In genomic region chr11:129918361-129918760, GRCh38 we compare ENCODE assay signal across 29 cellular contexts.
"Had no signal": no experiment of that assay in that cellular context is flagged by ENCODE, and none has a peak within 500 bp of the region (broad histone marks: within the 10 kb centered on the region; RNA-seq: fewer than 3 reads in every experiment).

No MANE protein-coding gene starts in this region.

- H3K4me3 Mint-ChIP-seq: stimulated activated effector memory CD8-positive, alpha-beta T cell treated with anti-CD3 and anti-CD28 coated beads, Interleukin-12 subunit alpha, Interleukin-12 subunit beta, amount 100 ng/mL, for 72 hours; stimulated activated memory B cell treated with anti-CD40 and anti-IgM and Interleukin-4, amounts not matched to agents 10 μg/mL and 1 μg/mL and 100 μg/mL, for 72 hours; stimulated activated naive B cell treated with anti-CD40 and anti-IgM and Interleukin-4, amounts not matched to agents 10 μg/mL and 1 μg/mL and 100 μg/mL, for 72 hours; stimulated activated naive CD8-positive, alpha-beta T cell treated with anti-CD3 and anti-CD28 coated beads, Interleukin-15, amount 100 ng/mL, for 72 hours; stimulated activated naive CD8-positive, alpha-beta T cell treated with anti-CD3 and anti-CD28 coated beads, Interleukin-15, Interleukin-2, amounts not matched to agents 100 ng/mL and 50 ng/mL, for 24 hours; type B pancreatic cell had no signal

- H3K27ac Mint-ChIP-seq: stimulated activated effector memory CD8-positive, alpha-beta T cell treated with anti-CD3 and anti-CD28 coated beads, Interleukin-12 subunit alpha, Interleukin-12 subunit beta, amount 100 ng/mL, for 72 hours; stimulated activated memory B cell treated with anti-CD40 and anti-IgM and Interleukin-4, amounts not matched to agents 10 μg/mL and 1 μg/mL and 100 μg/mL, for 72 hours; stimulated activated naive B cell treated with anti-CD40 and anti-IgM and Interleukin-4, amounts not matched to agents 10 μg/mL and 1 μg/mL and 100 μg/mL, for 72 hours; stimulated activated naive CD8-positive, alpha-beta T cell treated with anti-CD3 and anti-CD28 coated beads, Interleukin-15, amount 100 ng/mL, for 72 hours; stimulated activated naive CD8-positive, alpha-beta T cell treated with anti-CD3 and anti-CD28 coated beads, Interleukin-15, Interleukin-2, amounts not matched to agents 100 ng/mL and 50 ng/mL, for 24 hours; type B pancreatic cell had no signal

- H3K27ac ChIP-seq: stomach, suprapubic skin, testis, thoracic aorta, thyroid gland, tibial artery, tibial nerve, transverse colon, upper lobe of left lung, upper lobe of right lung, uterus, vagina had no signal

- H3K9me3 Mint-ChIP-seq: stimulated activated effector memory CD8-positive, alpha-beta T cell treated with anti-CD3 and anti-CD28 coated beads, Interleukin-12 subunit alpha, Interleukin-12 subunit beta, amount 100 ng/mL, for 72 hours; stimulated activated memory B cell treated with anti-CD40 and anti-IgM and Interleukin-4, amounts not matched to agents 10 μg/mL and 1 μg/mL and 100 μg/mL, for 72 hours; stimulated activated naive B cell treated with anti-CD40 and anti-IgM and Interleukin-4, amounts not matched to agents 10 μg/mL and 1 μg/mL and 100 μg/mL, for 72 hours; stimulated activated naive CD8-positive, alpha-beta T cell treated with anti-CD3 and anti-CD28 coated beads, Interleukin-15, amount 100 ng/mL, for 72 hours; stimulated activated naive CD8-positive, alpha-beta T cell treated with anti-CD3 and anti-CD28 coated beads, Interleukin-15, Interleukin-2, amounts not matched to agents 100 ng/mL and 50 ng/mL, for 24 hours; type B pancreatic cell had no signal

- H3K4me3 ChIP-seq: stomach, suprapubic skin, testis, thoracic aorta, thyroid gland, tibial artery, tibial nerve, transverse colon, upper lobe of left lung, upper lobe of right lung, uterus, vagina had no signal

- ATAC-seq: stimulated activated effector memory CD8-positive, alpha-beta T cell treated with anti-CD3 and anti-CD28 coated beads, Interleukin-12 subunit alpha, Interleukin-12 subunit beta, amount 100 ng/mL, for 72 hours; stimulated activated memory B cell treated with anti-CD40 and anti-IgM and Interleukin-4, amounts not matched to agents 10 μg/mL and 1 μg/mL and 100 μg/mL, for 72 hours; stimulated activated naive B cell treated with anti-CD40 and anti-IgM and Interleukin-4, amounts not matched to agents 10 μg/mL and 1 μg/mL and 100 μg/mL, for 72 hours; stimulated activated naive CD8-positive, alpha-beta T cell treated with anti-CD3 and anti-CD28 coated beads, Interleukin-15, amount 100 ng/mL, for 72 hours; stimulated activated naive CD8-positive, alpha-beta T cell treated with anti-CD3 and anti-CD28 coated beads, Interleukin-15, Interleukin-2, amounts not matched to agents 100 U/mL and 50 U/mL, for 24 hours; upper lobe of right lung had no signal

- H3K4me1 ChIP-seq: stomach, suprapubic skin, testis, thyroid gland, tibial artery, upper lobe of left lung, upper lobe of right lung, uterus, vagina had no signal

- H3K27me3 ChIP-seq: stomach, suprapubic skin, testis, thyroid gland, tibial artery, tibial nerve, transverse colon, upper lobe of left lung, upper lobe of right lung, uterus, vagina had no signal

- H3K27me3 Mint-ChIP-seq: stimulated activated memory B cell treated with anti-CD40 and anti-IgM and Interleukin-4, amounts not matched to agents 10 μg/mL and 1 μg/mL and 100 μg/mL, for 72 hours; stimulated activated naive B cell treated with anti-CD40 and anti-IgM and Interleukin-4, amounts not matched to agents 10 μg/mL and 1 μg/mL and 100 μg/mL, for 72 hours; stimulated activated naive CD8-positive, alpha-beta T cell treated with anti-CD3 and anti-CD28 coated beads, Interleukin-15, amount 100 ng/mL, for 72 hours; stimulated activated naive CD8-positive, alpha-beta T cell treated with anti-CD3 and anti-CD28 coated beads, Interleukin-15, Interleukin-2, amounts not matched to agents 100 ng/mL and 50 ng/mL, for 24 hours; type B pancreatic cell had no signal

- H3K9me3 ChIP-seq: stomach, suprapubic skin, testis, thoracic aorta, thyroid gland, tibial artery, tibial nerve, transverse colon, upper lobe of left lung, upper lobe of right lung, uterus, vagina had no signal

- DNase-seq: stimulated activated CD4-positive, alpha-beta T cell treated with anti-CD3 and anti-CD28 coated beads, Interleukin-2, amount 100 ng/mL, for 48 hours; stimulated activated CD4-positive, alpha-beta T cell treated with anti-CD3 and anti-CD28 coated beads, Interleukin-4, amount 100 ng/mL, for 1 hour; stimulated activated CD4-positive, alpha-beta T cell treated with anti-CD3 and anti-CD28 coated beads, Interleukin-4, amount 100 ng/mL, for 24 hours; stimulated activated CD4-positive, alpha-beta T cell treated with anti-CD3 and anti-CD28 coated beads, Interleukin-4, amount 100 ng/mL, for 4 hours; stimulated activated CD8-positive, alpha-beta memory T cell treated with anti-CD3 and anti-CD28 coated beads, Interleukin-4, amount 100 ng/mL, for 48 hours; stimulated activated naive B cell treated with anti-CD40 and anti-IgM and Interleukin-4, amounts not matched to agents 10 μg/mL and 1 μg/mL and 100 μg/mL, for 72 hours; stimulated activated naive CD4-positive, alpha-beta T cell; stimulated activated naive CD4-positive, alpha-beta T cell treated with Interleukin-2 at 50 U/mL for 16 hours; stimulated activated naive CD8-positive, alpha-beta T cell treated with anti-CD3 and anti-CD28 coated beads, Interleukin-15, amount 100 ng/mL, for 72 hours; stimulated activated naive CD8-positive, alpha-beta T cell treated with anti-CD3 and anti-CD28 coated beads, Interleukin-15, Interleukin-2, amounts not matched to agents 100 U/mL and 50 U/mL, for 24 hours; stomach; substantia nigra; testis; thyroid gland; tibial artery; transverse colon; trophoblast cell; upper lobe of right lung; uterus had no signal

- H3K36me3 ChIP-seq: uterus had no signal

- FAIRE-seq: urothelium cell line had no signal
